In the genomic region with DNA sequence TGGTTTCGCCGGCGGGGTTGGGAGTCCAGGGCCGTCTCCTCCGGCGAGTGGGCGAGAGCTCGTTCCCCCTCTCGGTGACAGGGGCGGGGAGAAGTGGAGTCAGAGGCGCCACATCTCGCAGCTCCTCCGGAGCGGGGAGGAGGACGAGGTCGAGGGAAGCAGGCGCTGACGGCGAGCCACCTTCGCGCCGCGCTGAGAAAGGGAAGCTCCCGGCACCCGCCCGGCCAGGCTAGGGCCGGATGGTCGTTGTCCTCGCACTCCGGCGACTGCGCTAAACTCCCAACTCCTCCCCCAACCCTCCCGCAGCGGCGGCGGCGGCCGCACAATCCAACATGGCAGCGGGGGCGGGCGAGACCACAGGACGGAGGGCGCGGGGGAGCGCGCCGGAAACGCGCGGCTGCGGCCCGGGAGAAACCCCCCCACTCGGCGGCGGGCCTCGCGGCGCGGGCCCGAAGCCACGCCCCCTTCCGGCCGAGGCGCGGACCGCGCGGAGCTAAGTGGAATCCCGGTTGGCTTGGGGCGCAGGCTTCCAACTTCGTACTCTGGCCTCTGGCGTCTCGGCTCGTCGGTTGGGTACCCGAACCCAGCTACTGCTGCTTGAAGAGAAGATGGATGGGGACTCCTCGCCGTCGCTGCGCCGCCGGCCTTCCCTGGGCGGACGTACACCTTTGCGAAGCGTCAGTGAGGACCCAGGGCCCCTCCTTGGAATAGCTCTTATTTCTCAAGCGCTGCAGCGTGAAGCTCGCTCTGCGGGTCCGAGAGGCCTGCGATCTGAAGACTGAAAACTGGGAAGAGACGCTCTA, we compare ENCODE assay signal across 1 cellular context.
A peak's percentile ranks its signal among the peaks of the same experiment; 100 is the strongest.
TF ChIP-seq lines count a peak whose summit lies in the region.

A gene (minus strand): TSS at position 270 of the 803 bp plus-strand sequence. CDS start 269 bp downstream, at position 1.

TF ChIP-seq in HepG2, 621 proteins besides CTCF, POLR2A, EP300 and RAD21 (continued from another document):
- TF ChIP-seq CENPX (CRISPR knock-in tag; IDR thresholded peaks at IDR 0.05) (no peak), POLR2AphosphoS5 (IDR thresholded peaks at IDR 0.05; ENCODE audit: low read depth, low read length) (peak; percentile 90)
- TF ChIP-seq, protein P1, sequence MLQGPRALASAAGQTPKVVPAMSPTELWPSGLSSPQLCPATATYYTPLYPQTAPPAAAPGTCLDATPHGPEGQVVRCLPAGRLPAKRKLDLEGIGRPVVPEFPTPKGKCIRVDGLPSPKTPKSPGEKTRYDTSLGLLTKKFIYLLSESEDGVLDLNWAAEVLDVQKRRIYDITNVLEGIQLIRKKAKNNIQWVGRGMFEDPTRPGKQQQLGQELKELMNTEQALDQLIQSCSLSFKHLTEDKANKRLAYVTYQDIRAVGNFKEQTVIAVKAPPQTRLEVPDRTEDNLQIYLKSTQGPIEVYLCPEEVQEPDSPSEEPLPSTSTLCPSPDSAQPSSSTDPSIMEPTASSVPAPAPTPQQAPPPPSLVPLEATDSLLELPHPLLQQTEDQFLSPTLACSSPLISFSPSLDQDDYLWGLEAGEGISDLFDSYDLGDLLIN (CRISPR knock-in tag; IDR thresholded peaks at IDR 0.05; ENCODE audit: borderline replicate concordance), result 0 out of 2 replicates have a peak, but pooled peaks have one; percentile 17
